ENCODE assay signal across 8 cellular contexts in genomic region chr4:8428288-8429097, GRCh38. TPM values are rescaled to one million over a fixed set of nuclear protein-coding genes. Genes with fewer than 3 reads are reported as not detected.
DNase-seq lines count a peak whose midpoint lies in the region; ATAC-seq and TF ChIP-seq lines count a peak whose summit lies in the region.

No MANE protein-coding gene starts in this region.

- ATAC-seq in GM21529 (IDR thresholded peaks at IDR 0.05; ENCODE audit: unreplicated experiment): peak; percentile 89

- H3K27me3 ChIP-seq in mucosa of stomach (ENCODE audit: control insufficient read depth, insufficient read depth, low read length): no peaks in the 10 kb centered on the region

- no peaks in the 10 kb centered on the region for H3K79me2 ChIP-seq in OCI-LY7 (ENCODE audit: insufficient read depth, low read depth, low read length)

- peak overlapping the region; percentile 90 for H3K4me2 ChIP-seq in OCI-LY7 (ENCODE audit: low read length)

- H3K9me2 ChIP-seq in OCI-LY7 (ENCODE audit: insufficient read depth, low read length): no peaks in the 10 kb centered on the region

- H3K36me3 ChIP-seq in OCI-LY7 (ENCODE audit: insufficient read depth, low read length) (no peaks in the 10 kb centered on the region), mucosa of stomach (ENCODE audit: control insufficient read depth, insufficient read depth, low read length) (no peaks in the 10 kb centered on the region)

- peak; percentile 70 for TF ChIP-seq CTCF in OCI-LY7 (conservative IDR thresholded peaks at IDR 0.05; ENCODE audit: low read length)
- TF ChIP-seq CTCF in epithelial cell of proximal tubule (conservative IDR thresholded peaks at IDR 0.05; ENCODE audit: low read depth, low read length): peak; percentile 59

- no peaks in the 10 kb centered on the region for H4K20me1 ChIP-seq in OCI-LY7 (ENCODE audit: insufficient read depth, low read length)

- POLR2A ChIA-PET in OCI-LY7 (lab: Charles Lee): interaction anchor here (0.7 to 1.7 kb wide), 5 partner anchors 8 to 1068 kb away, joined by 3 to 10 read pairs (median 6); no protein-coding TSS in a partner anchor

- intact Hi-C loops in OCI-LY7 (cut with micrococcal nuclease; ENCODE audit: unreplicated experiment): loop anchor here (1.0 kb wide), 1 partner anchor 12 kb away; the partner anchor contains the start of genes ACOX3 and TRMT44

- no TSS peak for BruUV-seq in OCI-LY7 (replicated peaks; lab: Mats Ljungman, UMichigan)

- H3K4me1 ChIP-seq in OCI-LY7 (ENCODE audit: insufficient read depth, low read length, poor library complexity, severe bottlenecking): peaks cover 11% of the 10 kb centered on the region
- peaks cover 25% of the 10 kb centered on the region for H3K4me1 ChIP-seq in mucosa of stomach (ENCODE audit: control insufficient read depth, insufficient read depth, low read length)

- H2AFZ ChIP-seq in OCI-LY7 (ENCODE audit: low read length): peak overlapping the region; percentile 39; the same call in 1 of the 2 replicates

- H3K4me3 ChIP-seq in OCI-LY7 (ENCODE audit: low read depth, low read length, poor library complexity, severe bottlenecking): peak overlapping the region; percentile 76
- H3K4me3 ChIP-seq in epithelial cell of proximal tubule (ENCODE audit: low read depth, low read length): peak overlapping the region; percentile 83
- H3K4me3 ChIP-seq in mucosa of stomach (ENCODE audit: low read length): peak overlapping the region; percentile 87

- no peak overlapping the region for H3K27ac ChIP-seq in OCI-LY7 (ENCODE audit: low read depth, low read length, poor library complexity, severe bottlenecking)

- DNase-seq in DMS79 (lab: John Stamatoyannopoulos, UW) (peak; percentile 33), HuH-7.5 (ENCODE audit: low spot score) (peak; percentile 86), OCI-LY7 (ENCODE audit: low spot score) (peak; percentile 88), activated T-cell treated with anti-CD3 and anti-CD28 coated beads for 48 hours (ENCODE audit: low read depth) (peak; percentile 92), epithelial cell of proximal tubule (ENCODE audit: low read depth) (no peak)
- peak; percentile 93 to 94 for DNase-seq in stimulated activated CD8-positive, alpha-beta memory T cell treated with anti-CD3 and anti-CD28 coated beads, Interleukin-7, amount 100 ng/mL, for 1 hour (ENCODE audit: low read depth in 2 of 2)

- CTCF ChIA-PET in OCI-LY7 (lab: Charles Lee; ENCODE audit: unreplicated experiment): interaction anchor here (0.7 to 0.9 kb wide), 2 partner anchors 9 to 11 kb away, joined by 3 read pairs; no protein-coding TSS in a partner anchor

- peak overlapping the region; percentile 80 for H3K9ac ChIP-seq in mucosa of stomach (ENCODE audit: low read length)

- H3K9me3 ChIP-seq in OCI-LY7 (ENCODE audit: low read length) (no peaks in the 10 kb centered on the region), mucosa of stomach (ENCODE audit: control insufficient read depth, low read length) (no peaks in the 10 kb centered on the region)

RNA-seq across cellular contexts. Expression of gene ACOX3, which starts 12.0 kb away (rescaled TPM):
- 10.4 and 12.7 TPM in 2 replicates for total RNA-seq in OCI-LY7 (2014; rRNA removed; shearing (Covaris generic))
- 16.8 and 21.0 TPM in 2 replicates for total RNA-seq in OCI-LY7 (2022)
- total RNA-seq in epithelial cell of proximal tubule: 10.5 and 16.0 TPM in 2 replicates

RNA-seq across cellular contexts. Expression of gene TRMT44, which starts 12.1 kb away (rescaled TPM):
- total RNA-seq in OCI-LY7 (2014; rRNA removed; shearing (Covaris generic)): 23.0 and 26.6 TPM in 2 replicates
- 23.3 and 28.3 TPM in 2 replicates for total RNA-seq in OCI-LY7 (2022)
- total RNA-seq in epithelial cell of proximal tubule: 17.8 and 17.9 TPM in 2 replicates
